In the genomic region with DNA sequence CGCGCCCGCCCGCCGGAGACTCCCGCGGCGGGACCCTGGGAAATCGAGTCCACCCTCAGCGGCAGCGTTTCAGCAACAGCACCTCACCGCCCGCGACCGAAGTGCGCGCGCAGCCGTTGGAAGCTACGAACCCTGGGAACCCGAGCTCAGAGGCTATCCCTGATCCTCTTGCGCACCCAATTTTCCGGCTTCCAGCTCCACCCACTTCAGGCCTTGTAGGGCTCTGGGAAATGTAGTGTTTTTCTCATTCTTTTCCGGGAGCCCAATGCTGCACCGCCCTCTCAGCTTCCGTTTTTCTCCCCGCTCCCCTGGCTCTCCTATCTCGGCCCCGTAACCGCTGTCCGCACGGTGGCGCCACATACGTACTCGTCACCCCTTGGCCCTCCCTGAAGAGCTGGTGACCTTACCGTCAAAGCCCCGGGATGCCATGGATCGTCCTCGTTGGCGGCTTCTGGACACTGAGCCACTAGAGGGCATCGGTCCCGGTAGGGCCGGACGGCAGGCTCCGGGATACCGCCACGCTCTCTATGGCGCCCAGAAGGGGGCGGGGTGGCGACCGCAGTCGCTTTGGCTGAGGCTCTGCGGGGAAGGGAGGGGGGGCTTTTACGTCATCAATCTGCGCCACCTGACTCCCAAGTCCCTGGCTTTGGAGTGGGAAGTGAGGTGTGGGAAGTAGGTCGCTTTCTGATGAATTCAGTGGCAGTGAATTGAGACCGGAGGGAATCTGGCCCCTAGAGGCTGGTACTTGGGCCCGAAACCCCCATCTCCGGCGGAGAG, we compare ENCODE assay signal across 8 cellular contexts. TPM values are rescaled to one million over a fixed set of nuclear protein-coding genes. Genes with fewer than 3 reads are reported as not detected.
DNase-seq lines count a peak whose midpoint lies in the region; ATAC-seq and TF ChIP-seq lines count a peak whose summit lies in the region.

A gene (plus strand): TSS at position 687 of the 777 bp plus-strand sequence. CDS start 3,948 bp downstream, outside the sequence.
A gene (minus strand): TSS at position 102 of the 777 bp plus-strand sequence. CDS start 225 bp downstream, outside the sequence.

- DNase-seq in CD1c-positive myeloid dendritic cell (ENCODE audit: extremely low spot score) = peak; percentile 99
- peak; percentile 100 for DNase-seq in NCI-H82 (lab: John Stamatoyannopoulos, UW)
- DNase-seq in activated CD4-positive, alpha-beta memory T cell treated with anti-CD3 and anti-CD28 coated beads for 36 hours = peak; percentile 98
- DNase-seq in dorsolateral prefrontal cortex = peak; percentile 94 to 97 (median 96)
- peak; percentile 96 to 98 (median 97) for DNase-seq in right lobe of liver
- DNase-seq in stimulated activated CD4-positive, alpha-beta T cell treated with anti-CD3 and anti-CD28 coated beads, Interleukin-4, amount 100 ng/mL, for 48 hours (ENCODE audit: low read depth in 2 of 2) = peak; percentile 92 to 95

- peaks cover 43% of the 10 kb centered on the region for H3K4me1 Mint-ChIP-seq in activated CD4-positive, alpha-beta memory T cell treated with anti-CD3 and anti-CD28 coated beads for 36 hours (ENCODE audit: low read depth)

- no peaks in the 10 kb centered on the region for H3K9me3 Mint-ChIP-seq in activated CD4-positive, alpha-beta memory T cell treated with anti-CD3 and anti-CD28 coated beads for 36 hours

- no peaks in the 10 kb centered on the region for H3K27me3 Mint-ChIP-seq in activated CD4-positive, alpha-beta memory T cell treated with anti-CD3 and anti-CD28 coated beads for 36 hours

- peak within 1 kb of the TSS; percentile 93 for H3K4me3 Mint-ChIP-seq in activated CD4-positive, alpha-beta memory T cell treated with anti-CD3 and anti-CD28 coated beads for 36 hours

- H3K27ac ChIP-seq in dorsolateral prefrontal cortex (peak within 1 kb of the TSS; percentile 86 to 99 (median 97)), right lobe of liver (peak within 1 kb of the TSS; percentile 91 to 94 (median 94))

- 0% methylated on average over 18 of the region's 60 CpGs for WGBS in right lobe of liver (ENCODE audit: insufficient coverage, low coverage, low lambda C conversion rate, missing lambda C conversion rate)

- CTCF ChIA-PET in activated CD4-positive, alpha-beta memory T cell treated with anti-CD3 and anti-CD28 coated beads for 36 hours (lab: Charles Lee) = interaction anchor here (0.6 to 1.9 kb wide), 27 partner anchors 9 to 1060 kb away, joined by 3 to 16 read pairs (median 4); a partner anchor contains a TSS

- H3K9me3 ChIP-seq in right lobe of liver = no peaks in the 10 kb centered on the region

- H3K27me3 ChIP-seq in dorsolateral prefrontal cortex (no peaks in the 10 kb centered on the region), right lobe of liver (no peaks in the 10 kb centered on the region)

- peak within 1 kb of the TSS; percentile 63 to 99 (median 92) for H3K4me3 ChIP-seq in dorsolateral prefrontal cortex
- H3K4me3 ChIP-seq in right lobe of liver = peak within 1 kb of the TSS; percentile 80 to 89 (median 81)

- ATAC-seq in GM19395 (IDR thresholded peaks at IDR 0.05; ENCODE audit: unreplicated experiment) = peak; percentile 87
- peak; percentile 86 for ATAC-seq in HG03571 (IDR thresholded peaks at IDR 0.05; ENCODE audit: unreplicated experiment)
- ATAC-seq in right lobe of liver = peak; percentile 90 to 97 (median 93)

- peaks cover 24% of the 10 kb centered on the region for H3K36me3 Mint-ChIP-seq in activated CD4-positive, alpha-beta memory T cell treated with anti-CD3 and anti-CD28 coated beads for 36 hours

- POLR2A ChIA-PET in activated CD4-positive, alpha-beta memory T cell treated with anti-CD3 and anti-CD28 coated beads for 36 hours (lab: Charles Lee) = interaction anchor here (0.7 to 1.4 kb wide), 4 partner anchors 20 to 68 kb away, joined by 3 to 4 read pairs (median 4); no protein-coding TSS in a partner anchor

- peaks cover 0 to 19% (median 8%) of the 10 kb centered on the region in 4 donors for H3K4me1 ChIP-seq in right lobe of liver

- peak; percentile 72 to 98 (median 91) for TF ChIP-seq CTCF in dorsolateral prefrontal cortex (IDR thresholded peaks at IDR 0.05 in 54 of 56, conservative IDR thresholded peaks at IDR 0.05 in 2 of 56; ENCODE audit: low read depth in 1 of 56, partially characterized antibody in 56 of 56)
- TF ChIP-seq CTCF in right lobe of liver (IDR thresholded peaks at IDR 0.05) = peak; percentile 85 to 97 (median 94)

- peaks cover 0 to 31% (median 9%) of the 10 kb centered on the region in 4 donors for H3K36me3 ChIP-seq in right lobe of liver

- peak; percentile 81 for TF ChIP-seq POLR2A in right lobe of liver (IDR thresholded peaks at IDR 0.05)

- peak within 1 kb of the TSS; percentile 97 for H3K27ac Mint-ChIP-seq in activated CD4-positive, alpha-beta memory T cell treated with anti-CD3 and anti-CD28 coated beads for 36 hours

- intact Hi-C loops in activated CD4-positive, alpha-beta memory T cell treated with anti-CD3 and anti-CD28 coated beads for 36 hours (cut with micrococcal nuclease) = loop anchor here (1.0 to 5.0 kb wide), 9 partner anchors 17 to 1620 kb away; a partner anchor contains a TSS
- intact Hi-C loops in dorsolateral prefrontal cortex (cut with DNase I) = loop anchor here (2.0 to 10.0 kb wide), 3 partner anchors 609 to 1621 kb away; a partner anchor contains a TSS
- intact Hi-C loops in right lobe of liver (cut with DNase I) = no loop called here

RNA-seq across cellular contexts. Expression of the first gene that starts in this region (rescaled TPM):
- total RNA-seq in activated CD4-positive, alpha-beta memory T cell treated with anti-CD3 and anti-CD28 coated beads for 36 hours = 10 to 100 TPM; 11.5 to 12.0 TPM
- total RNA-seq in dorsolateral prefrontal cortex = 10 to 100 TPM; 19.6 to 46.4 (median 29.3) TPM
- total RNA-seq in right lobe of liver = 10 to 100 TPM; 13.0 to 16.7 (median 14.7) TPM

RNA-seq across cellular contexts. Expression of the second gene that starts in this region (rescaled TPM):
- total RNA-seq in activated CD4-positive, alpha-beta memory T cell treated with anti-CD3 and anti-CD28 coated beads for 36 hours = 100 to 1,000 TPM; 130 to 131 TPM
- 10 to 100 TPM; 56.1 to 92.2 (median 74.2) TPM for total RNA-seq in dorsolateral prefrontal cortex
- 10 to 100 TPM; 19.0 to 35.9 (median 31.8) TPM for total RNA-seq in right lobe of liver

Comparison
In these comparisons a context has a peak if more than half of its experiments do, and no peak if none do; other contexts are left out.
1. Peak in every context shown above with its lines: DNase-seq, ATAC-seq, H3K4me3 ChIP-seq and H3K27ac ChIP-seq.
2. intact Hi-C loops: an anchor here in activated CD4-positive, alpha-beta memory T cell treated with anti-CD3 and anti-CD28 coated beads for 36 hours (1.0 to 5.0 kb wide) and dorsolateral prefrontal cortex (2.0 to 10.0 kb wide); none called in right lobe of liver.